8 cellular contexts compared by ENCODE assay signal in genomic region chr19:6737284-6737872, GRCh38. TPM values are rescaled to one million over a fixed set of nuclear protein-coding genes. Genes with fewer than 3 reads are reported as not detected.
DNase-seq lines count a peak whose midpoint lies in the region; ATAC-seq and TF ChIP-seq lines count a peak whose summit lies in the region.

Gene GPR108 (minus strand): TSS chr19:6737580. CDS start chr19:6737576, 4 bp downstream.

- ATAC-seq in GM23338: peak; percentile 55

- no peaks in the 10 kb centered on the region for H3K27me3 ChIP-seq in GM23338 (ENCODE audit: insufficient read depth)

- no peaks in the 10 kb centered on the region; the same call in 2 of the 3 replicates for H3K9me3 Mint-ChIP-seq in GM23338
- no peaks in the 10 kb centered on the region for H3K9me3 Mint-ChIP-seq in nephron
- no peaks in the 10 kb centered on the region for H3K9me3 Mint-ChIP-seq in stimulated activated naive CD8-positive, alpha-beta T cell treated with anti-CD3 and anti-CD28 coated beads, Interleukin-15, Interleukin-2, amounts not matched to agents 100 ng/mL and 50 ng/mL, for 24 hours

- peak within 1 kb of the TSS; percentile 95 for H3K4me2 ChIP-seq in GM23338

- H3K4me1 Mint-ChIP-seq in GM23338 (peaks cover 38% of the 10 kb centered on the region), nephron (peaks cover 41% of the 10 kb centered on the region)
- peaks cover 44% of the 10 kb centered on the region for H3K4me1 Mint-ChIP-seq in stimulated activated naive CD8-positive, alpha-beta T cell treated with anti-CD3 and anti-CD28 coated beads, Interleukin-15, Interleukin-2, amounts not matched to agents 100 ng/mL and 50 ng/mL, for 24 hours (ENCODE audit: low read depth)

- peak within 1 kb of the TSS; percentile 89 for H2AFZ ChIP-seq in GM23338

- H3K36me3 Mint-ChIP-seq in GM23338 (ENCODE audit: low read depth) (peaks cover 11% of the 10 kb centered on the region), nephron (ENCODE audit: low read depth) (peaks cover 12% of the 10 kb centered on the region)
- H3K36me3 Mint-ChIP-seq in stimulated activated naive CD8-positive, alpha-beta T cell treated with anti-CD3 and anti-CD28 coated beads, Interleukin-15, Interleukin-2, amounts not matched to agents 100 ng/mL and 50 ng/mL, for 24 hours (ENCODE audit: low read depth): peaks cover 8% of the 10 kb centered on the region

- 0 out of 2 replicates have a peak, but pooled peaks cover 11% of the 10 kb centered on the region for H3F3A ChIP-seq in GM23338 (replicated peaks; ENCODE audit: low read depth)

- peak within 1 kb of the TSS; percentile 95 for H3K27ac ChIP-seq in GM23338 (ENCODE audit: low read depth)

- H4K20me1 ChIP-seq in GM23338 (replicated peaks; ENCODE audit: insufficient read depth): peaks cover 10% of the 10 kb centered on the region; the same call in 1 of the 2 replicates

- H3K27me3 Mint-ChIP-seq in GM23338 (ENCODE audit: insufficient read depth, low read depth, poor library complexity) (peaks cover 15% of the 10 kb centered on the region), nephron (ENCODE audit: low read depth) (no peaks in the 10 kb centered on the region)
- H3K27me3 Mint-ChIP-seq in stimulated activated naive CD8-positive, alpha-beta T cell treated with anti-CD3 and anti-CD28 coated beads, Interleukin-15, Interleukin-2, amounts not matched to agents 100 ng/mL and 50 ng/mL, for 24 hours: no peaks in the 10 kb centered on the region

- peaks cover 29% of the 10 kb centered on the region for H3K79me2 ChIP-seq in GM23338 (replicated peaks; ENCODE audit: insufficient read depth)

- no peak; a peak in 1 of 4 replicates for TF ChIP-seq CTCF in GM23338 (conservative IDR thresholded peaks at IDR 0.05; ENCODE audit: low read depth in 2 of 2)
- TF ChIP-seq CTCF in fibroblast of pulmonary artery (IDR thresholded peaks at IDR 0.05; ENCODE audit: low read length, missing control alignments): no peak
- TF ChIP-seq CTCF in nephron (IDR thresholded peaks at IDR 0.05; ENCODE audit: unreplicated experiment in 3 of 3): no peak

- H3K4me3 Mint-ChIP-seq in GM23338: peak within 1 kb of the TSS; percentile 95
- peak within 1 kb of the TSS; percentile 98 to 99 (median 99) for H3K4me3 Mint-ChIP-seq in nephron
- peak within 1 kb of the TSS; percentile 96 for H3K4me3 Mint-ChIP-seq in stimulated activated naive CD8-positive, alpha-beta T cell treated with anti-CD3 and anti-CD28 coated beads, Interleukin-15, Interleukin-2, amounts not matched to agents 100 ng/mL and 50 ng/mL, for 24 hours

- DNase-seq in Daoy (ENCODE audit: low read depth) (peak; percentile 100), GM23338 (ENCODE audit: low spot score) (peak; percentile 100), LHCN-M2 (ENCODE audit: low read depth) (peak; percentile 100), SHP77 treated with DMSO at 0.1 percent for 48 hours (lab: John Stamatoyannopoulos, UW) (peak; percentile 99), fibroblast of pulmonary artery (ENCODE audit: low read depth) (peak; percentile 100)
- DNase-seq in activated effector memory CD4-positive, alpha-beta T cell treated with anti-CD3 and anti-CD28 coated beads, Interleukin-2, amount 50 U/mL, for 16 hours: peak; percentile 100

- peaks cover 36% of the 10 kb centered on the region for H3K4me1 ChIP-seq in GM23338 (ENCODE audit: insufficient read depth)

- H3K4me3 ChIP-seq in GM23338 (peak within 1 kb of the TSS; percentile 94), fibroblast of pulmonary artery (replicated peaks; ENCODE audit: low read depth, low read length) (peak within 1 kb of the TSS; percentile 97)

- H3K36me3 ChIP-seq in GM23338 (ENCODE audit: insufficient read depth): no peaks in the 10 kb centered on the region

- no peaks in the 10 kb centered on the region for H3K9me2 ChIP-seq in GM23338 (ENCODE audit: insufficient read depth)

- H3K27ac Mint-ChIP-seq in GM23338 (peak within 1 kb of the TSS; percentile 98), nephron (peak within 1 kb of the TSS; percentile 90 to 99 (median 98))
- H3K27ac Mint-ChIP-seq in stimulated activated naive CD8-positive, alpha-beta T cell treated with anti-CD3 and anti-CD28 coated beads, Interleukin-15, Interleukin-2, amounts not matched to agents 100 ng/mL and 50 ng/mL, for 24 hours: peak within 1 kb of the TSS; percentile 96

TF ChIP-seq in GM23338, 12 proteins besides CTCF, POLR2A, EP300 and RAD21 (continues in another document):
- TF ChIP-seq ZNF114 (CRISPR knock-in tag; IDR thresholded peaks at IDR 0.05): no peak
- TF ChIP-seq EZH2phosphoT487 (IDR thresholded peaks at IDR 0.05; ENCODE audit: unreplicated experiment): no peak
- TF ChIP-seq STAT1 (IDR thresholded peaks at IDR 0.05; ENCODE audit: unreplicated experiment): no peak
- peak; percentile 97 for TF ChIP-seq CREB1 (CRISPR knock-in tag; IDR thresholded peaks at IDR 0.05; ENCODE audit: low read depth)
- TF ChIP-seq EZH2 (IDR thresholded peaks at IDR 0.05; ENCODE audit: low read depth, unreplicated experiment): no peak
- TF ChIP-seq, protein P1, sequence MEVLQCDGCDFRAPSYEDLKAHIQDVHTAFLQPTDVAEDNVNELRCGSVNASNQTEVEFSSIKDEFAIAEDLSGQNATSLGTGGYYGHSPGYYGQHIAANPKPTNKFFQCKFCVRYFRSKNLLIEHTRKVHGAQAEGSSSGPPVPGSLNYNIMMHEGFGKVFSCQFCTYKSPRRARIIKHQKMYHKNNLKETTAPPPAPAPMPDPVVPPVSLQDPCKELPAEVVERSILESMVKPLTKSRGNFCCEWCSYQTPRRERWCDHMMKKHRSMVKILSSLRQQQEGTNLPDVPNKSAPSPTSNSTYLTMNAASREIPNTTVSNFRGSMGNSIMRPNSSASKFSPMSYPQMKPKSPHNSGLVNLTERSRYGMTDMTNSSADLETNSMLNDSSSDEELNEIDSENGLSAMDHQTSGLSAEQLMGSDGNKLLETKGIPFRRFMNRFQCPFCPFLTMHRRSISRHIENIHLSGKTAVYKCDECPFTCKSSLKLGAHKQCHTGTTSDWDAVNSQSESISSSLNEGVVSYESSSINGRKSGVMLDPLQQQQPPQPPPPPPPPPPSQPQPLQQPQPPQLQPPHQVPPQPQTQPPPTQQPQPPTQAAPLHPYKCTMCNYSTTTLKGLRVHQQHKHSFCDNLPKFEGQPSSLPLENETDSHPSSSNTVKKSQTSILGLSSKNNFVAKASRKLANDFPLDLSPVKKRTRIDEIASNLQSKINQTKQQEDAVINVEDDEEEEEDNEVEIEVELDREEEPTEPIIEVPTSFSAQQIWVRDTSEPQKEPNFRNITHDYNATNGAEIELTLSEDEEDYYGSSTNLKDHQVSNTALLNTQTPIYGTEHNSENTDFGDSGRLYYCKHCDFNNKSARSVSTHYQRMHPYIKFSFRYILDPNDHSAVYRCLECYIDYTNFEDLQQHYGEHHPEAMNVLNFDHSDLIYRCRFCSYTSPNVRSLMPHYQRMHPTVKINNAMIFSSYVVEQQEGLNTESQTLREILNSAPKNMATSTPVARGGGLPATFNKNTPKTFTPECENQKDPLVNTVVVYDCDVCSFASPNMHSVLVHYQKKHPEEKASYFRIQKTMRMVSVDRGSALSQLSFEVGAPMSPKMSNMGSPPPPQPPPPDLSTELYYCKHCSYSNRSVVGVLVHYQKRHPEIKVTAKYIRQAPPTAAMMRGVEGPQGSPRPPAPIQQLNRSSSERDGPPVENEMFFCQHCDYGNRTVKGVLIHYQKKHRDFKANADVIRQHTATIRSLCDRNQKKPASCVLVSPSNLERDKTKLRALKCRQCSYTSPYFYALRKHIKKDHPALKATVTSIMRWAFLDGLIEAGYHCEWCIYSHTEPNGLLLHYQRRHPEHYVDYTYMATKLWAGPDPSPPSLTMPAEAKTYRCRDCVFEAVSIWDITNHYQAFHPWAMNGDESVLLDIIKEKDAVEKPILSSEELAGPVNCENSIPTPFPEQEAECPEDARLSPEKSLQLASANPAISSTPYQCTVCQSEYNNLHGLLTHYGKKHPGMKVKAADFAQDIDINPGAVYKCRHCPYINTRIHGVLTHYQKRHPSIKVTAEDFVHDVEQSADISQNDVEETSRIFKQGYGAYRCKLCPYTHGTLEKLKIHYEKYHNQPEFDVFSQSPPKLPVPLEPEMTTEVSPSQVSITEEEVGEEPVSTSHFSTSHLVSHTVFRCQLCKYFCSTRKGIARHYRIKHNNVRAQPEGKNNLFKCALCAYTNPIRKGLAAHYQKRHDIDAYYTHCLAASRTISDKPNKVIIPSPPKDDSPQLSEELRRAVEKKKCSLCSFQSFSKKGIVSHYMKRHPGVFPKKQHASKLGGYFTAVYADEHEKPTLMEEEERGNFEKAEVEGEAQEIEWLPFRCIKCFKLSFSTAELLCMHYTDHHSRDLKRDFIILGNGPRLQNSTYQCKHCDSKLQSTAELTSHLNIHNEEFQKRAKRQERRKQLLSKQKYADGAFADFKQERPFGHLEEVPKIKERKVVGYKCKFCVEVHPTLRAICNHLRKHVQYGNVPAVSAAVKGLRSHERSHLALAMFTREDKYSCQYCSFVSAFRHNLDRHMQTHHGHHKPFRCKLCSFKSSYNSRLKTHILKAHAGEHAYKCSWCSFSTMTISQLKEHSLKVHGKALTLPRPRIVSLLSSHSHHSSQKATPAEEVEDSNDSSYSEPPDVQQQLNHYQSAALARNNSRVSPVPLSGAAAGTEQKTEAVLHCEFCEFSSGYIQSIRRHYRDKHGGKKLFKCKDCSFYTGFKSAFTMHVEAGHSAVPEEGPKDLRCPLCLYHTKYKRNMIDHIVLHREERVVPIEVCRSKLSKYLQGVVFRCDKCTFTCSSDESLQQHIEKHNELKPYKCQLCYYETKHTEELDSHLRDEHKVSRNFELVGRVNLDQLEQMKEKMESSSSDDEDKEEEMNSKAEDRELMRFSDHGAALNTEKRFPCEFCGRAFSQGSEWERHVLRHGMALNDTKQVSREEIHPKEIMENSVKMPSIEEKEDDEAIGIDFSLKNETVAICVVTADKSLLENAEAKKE (CRISPR knock-in tag; IDR thresholded peaks at IDR 0.05): no peak
- TF ChIP-seq, protein P2, sequence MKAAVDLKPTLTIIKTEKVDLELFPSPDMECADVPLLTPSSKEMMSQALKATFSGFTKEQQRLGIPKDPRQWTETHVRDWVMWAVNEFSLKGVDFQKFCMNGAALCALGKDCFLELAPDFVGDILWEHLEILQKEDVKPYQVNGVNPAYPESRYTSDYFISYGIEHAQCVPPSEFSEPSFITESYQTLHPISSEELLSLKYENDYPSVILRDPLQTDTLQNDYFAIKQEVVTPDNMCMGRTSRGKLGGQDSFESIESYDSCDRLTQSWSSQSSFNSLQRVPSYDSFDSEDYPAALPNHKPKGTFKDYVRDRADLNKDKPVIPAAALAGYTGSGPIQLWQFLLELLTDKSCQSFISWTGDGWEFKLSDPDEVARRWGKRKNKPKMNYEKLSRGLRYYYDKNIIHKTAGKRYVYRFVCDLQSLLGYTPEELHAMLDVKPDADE (IDR thresholded peaks at IDR 0.05): no peak
- TF ChIP-seq NANOG (IDR thresholded peaks at IDR 0.05; ENCODE audit: borderline replicate concordance): no peak

RNA-seq across cellular contexts. Expression of gene GPR108, which starts in this region (rescaled TPM):
- total RNA-seq in Daoy (2014; rRNA removed; shearing (Covaris generic)): 26.3 and 35.7 TPM in 2 replicates
- total RNA-seq in GM23338 (2014; rRNA removed; shearing (Covaris generic)): 42.6 and 57.9 TPM in 2 replicates
- polyA plus RNA-seq in GM23338 (2016; fragmentation: Nextera tagmentation; extraction: Ambion mirVana): 44.8 and 45.9 TPM in 2 replicates
- 47.6 and 55.9 TPM in 2 replicates for total RNA-seq in LHCN-M2 (2014; rRNA removed)
- polyA plus RNA-seq in LHCN-M2 (2012): 43.4 TPM

Comparison
In these comparisons a context has a peak if more than half of its experiments do, and no peak if none do; other contexts are left out.
1. Peak in every context shown above with its lines: DNase-seq, ATAC-seq, H3K4me3 ChIP-seq and H3K27ac ChIP-seq.